Comparison of ENCODE assay signal across 25 cellular contexts in the genomic region with DNA sequence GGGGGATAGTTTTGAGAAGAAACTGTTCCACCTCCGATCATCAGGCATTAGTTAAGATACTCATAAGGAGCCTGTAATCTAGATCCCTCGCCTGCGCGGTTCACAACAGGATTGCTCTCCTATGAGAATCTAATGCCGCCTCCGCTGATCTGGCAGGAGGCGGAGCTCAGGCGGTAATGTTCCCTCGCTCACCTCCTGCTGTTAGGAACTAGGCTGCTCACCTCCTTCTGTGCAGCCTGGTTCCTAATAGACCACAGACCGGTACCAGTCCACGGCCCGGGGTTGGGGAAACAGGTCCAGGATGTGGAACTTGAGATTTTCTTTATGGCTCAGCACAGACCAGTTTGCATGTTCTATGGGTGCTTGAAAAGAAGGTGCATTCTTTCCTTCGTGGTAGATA. TPM values are rescaled to one million over a fixed set of nuclear protein-coding genes. Genes with fewer than 3 reads are reported as not detected.
DNase-seq lines count a peak whose midpoint lies in the region; ATAC-seq, FAIRE-seq and TF ChIP-seq lines count a peak whose summit lies in the region.
"Had no signal": no experiment of that assay in that cellular context is flagged by ENCODE, and none has a peak within 500 bp of the region (broad histone marks: within the 10 kb centered on the region; RNA-seq: fewer than 3 reads in every experiment).

No MANE protein-coding gene starts in this region.

- H3K27ac ChIP-seq in HepG2 (ENCODE audit: extremely low read length, insufficient read depth, low read length) (no peak overlapping the region), right lobe of liver (no peak overlapping the region), spleen (no peak overlapping the region)
- H3K27ac ChIP-seq: BLaER1 treated with 17β-estradiol and CSF1 and Interleukin-3, amounts not matched to agents 10 nM and 100 nM; brain microvascular endothelial cell; coronary artery; transverse colon had no signal

- H3K4me3 ChIP-seq in HepG2 (replicated peaks in 1 of 3; ENCODE audit: insufficient read depth in 1 of 3, low read depth in 2 of 3, low read length in 3 of 3) (no peak overlapping the region), right lobe of liver (no peak overlapping the region), fibroblast of mammary gland (ENCODE audit: control insufficient read depth, low read depth, low read length) (no peak overlapping the region), spleen (no peak overlapping the region)
- H3K4me3 ChIP-seq: BLaER1 treated with 17β-estradiol and CSF1 and Interleukin-3, amounts not matched to agents 10 nM and 100 nM; coronary artery; transverse colon had no signal

- TF ChIP-seq CTCF in HepG2 (CRISPR knock-in tag; IDR thresholded peaks at IDR 0.05) (no peak), right lobe of liver (IDR thresholded peaks at IDR 0.05) (no peak), fibroblast of mammary gland (conservative IDR thresholded peaks at IDR 0.05; ENCODE audit: control insufficient read depth, insufficient read depth, low read depth, low read length) (peak; percentile 3), nephron progenitor cell (IDR thresholded peaks at IDR 0.05) (no peak), spleen (IDR thresholded peaks at IDR 0.05 in 8 of 11, conservative IDR thresholded peaks at IDR 0.05 in 3 of 11) (no peak)

- TF ChIP-seq POLR2A in HepG2 (IDR thresholded peaks at IDR 0.05; ENCODE audit: insufficient read depth in 1 of 2, low read depth in 2 of 2, low read length in 2 of 2) (no peak), right lobe of liver (IDR thresholded peaks at IDR 0.05) (no peak), spleen (IDR thresholded peaks at IDR 0.05) (no peak)

- H3K36me3 Mint-ChIP-seq in nephron progenitor cell (ENCODE audit: low read depth), result no peaks in the 10 kb centered on the region
- H3K36me3 Mint-ChIP-seq: activated naive CD8-positive, alpha-beta T cell treated with anti-CD3 and anti-CD28 coated beads for 36 hours; natural killer cell had no signal

- no peaks in the 10 kb centered on the region for H4K20me1 ChIP-seq in HepG2 (ENCODE audit: insufficient read depth, low read length)
- H4K20me1 ChIP-seq: BLaER1 treated with 17β-estradiol and CSF1 and Interleukin-3, amounts not matched to agents 10 nM and 100 nM had no signal

- no peaks in the 10 kb centered on the region for H3K79me2 ChIP-seq in HepG2 (ENCODE audit: insufficient read depth, low read length)

- ATAC-seq in HepG2 (peak; percentile 88), right lobe of liver (no peak), GM21360 (IDR thresholded peaks at IDR 0.05; ENCODE audit: unreplicated experiment) (no peak), GM21576 (IDR thresholded peaks at IDR 0.05; ENCODE audit: unreplicated experiment) (no peak)
- no peak for ATAC-seq in stimulated activated naive CD8-positive, alpha-beta T cell treated with anti-CD3 and anti-CD28 coated beads, Interleukin-15, Interleukin-2, amounts not matched to agents 100 U/mL and 50 U/mL, for 24 hours
- ATAC-seq: natural killer cell, Right ventricle myocardium inferior had no signal

- POLR2A ChIA-PET in HepG2 (lab: Yijun Ruan, JAX), result interaction anchor here (1.6 kb wide), 1 partner anchor 34 kb away, joined by 6 read pairs; no protein-coding TSS in a partner anchor

- H3K9me3 ChIP-seq in HepG2 (ENCODE audit: low read length) (no peaks in the 10 kb centered on the region), right lobe of liver (no peaks in the 10 kb centered on the region), spleen (no peaks in the 10 kb centered on the region)
- H3K9me3 ChIP-seq: transverse colon had no signal

- H3K4me3 Mint-ChIP-seq in nephron progenitor cell, result no peak overlapping the region
- H3K4me3 Mint-ChIP-seq: activated naive CD8-positive, alpha-beta T cell treated with anti-CD3 and anti-CD28 coated beads for 36 hours; natural killer cell had no signal

- H3K9ac ChIP-seq in HepG2 (ENCODE audit: insufficient read depth, low read depth, low read length), result no peak overlapping the region
- H3K9ac ChIP-seq: BLaER1 treated with 17β-estradiol and CSF1 and Interleukin-3, amounts not matched to agents 10 nM and 100 nM had no signal

- peaks cover 31% of the 10 kb centered on the region for H3K9me3 Mint-ChIP-seq in nephron progenitor cell
- H3K9me3 Mint-ChIP-seq: activated naive CD8-positive, alpha-beta T cell treated with anti-CD3 and anti-CD28 coated beads for 36 hours; natural killer cell had no signal

- H2AFZ ChIP-seq in HepG2 (ENCODE audit: low read length), result no peak overlapping the region

- H3K36me3 ChIP-seq in HepG2 (replicated peaks in 1 of 2; ENCODE audit: control insufficient read depth in 1 of 2, insufficient read depth in 2 of 2, low read length in 2 of 2) (no peaks in the 10 kb centered on the region), right lobe of liver (no peaks in the 10 kb centered on the region), spleen (no peaks in the 10 kb centered on the region)
- H3K36me3 ChIP-seq: BLaER1 treated with 17β-estradiol and CSF1 and Interleukin-3, amounts not matched to agents 10 nM and 100 nM; brain microvascular endothelial cell; transverse colon had no signal

- WGBS in HepG2 (ENCODE audit: low lambda C conversion rate), result 35% methylated on average over 8 of the region's 13 CpGs
- 75% methylated on average over 7 of the region's 13 CpGs for WGBS in right lobe of liver (ENCODE audit: insufficient coverage, low coverage, low lambda C conversion rate, missing lambda C conversion rate)
- 69 to 91% (median 79%) methylated on average over 13 of the region's 13 CpGs for WGBS in spleen, 5 donors

- in situ Hi-C loops in HepG2 (cut with HindIII; ENCODE audit: extremely low pct_ligation_motif_present, low pct_unique_long_range_greater_than_20kb), result loop anchor here (5.0 kb wide), 1 partner anchor 73 kb away; a partner anchor contains a TSS

- CTCF ChIA-PET in HepG2 (lab: Yijun Ruan, JAX; ENCODE audit: low intra/inter-chr PET ratio, low total read pairs), result no interaction called here

- BruUV-seq in HepG2 (replicated peaks; lab: Mats Ljungman, UMichigan), result no TSS peak

- no peak for TF ChIP-seq EP300 in HepG2 (IDR thresholded peaks at IDR 0.05; ENCODE audit: low read depth in 2 of 2, low read length in 2 of 2)
- no peak for TF ChIP-seq EP300 in HepG2 (CRISPR knock-in tag; IDR thresholded peaks at IDR 0.05; ENCODE audit: borderline replicate concordance)

- DNase-seq in HepG2 (ENCODE audit: low spot score), result peak; percentile 5
- DNase-seq in right lobe of liver, result no peak
- DNase-seq in fibroblast of mammary gland (ENCODE audit: low read depth), result peak; percentile 18
- DNase-seq in nephron progenitor cell, result peak; percentile 10
- no peak for DNase-seq in spleen
- DNase-seq in stimulated activated naive CD8-positive, alpha-beta T cell treated with anti-CD3 and anti-CD28 coated beads, Interleukin-15, Interleukin-2, amounts not matched to agents 100 U/mL and 50 U/mL, for 24 hours, result no peak
- DNase-seq: activated CD4-positive, alpha-beta T cell treated with anti-CD3 and anti-CD28 coated beads for 48 hours; activated naive CD8-positive, alpha-beta T cell treated with anti-CD3 and anti-CD28 coated beads for 36 hours; brain microvascular endothelial cell; foreskin melanocyte; natural killer cell; NCI-H1417 treated with DMSO at 0.1 percent for 48 hours; NCI-H526; stimulated activated naive CD4-positive, alpha-beta T cell treated with Interleukin-2 at 50 U/mL for 16 hours; SW 1271; transverse colon had no signal

- no peak for TF ChIP-seq RAD21 in HepG2 (CRISPR knock-in tag; IDR thresholded peaks at IDR 0.05)

- H3K4me1 ChIP-seq in HepG2 (ENCODE audit: insufficient read depth, low read length), result peaks cover 6% of the 10 kb centered on the region; the same call in 1 of the 2 replicates
- H3K4me1 ChIP-seq in right lobe of liver, result no peaks in the 10 kb centered on the region
- no peaks in the 10 kb centered on the region for H3K4me1 ChIP-seq in spleen
- H3K4me1 ChIP-seq: transverse colon had no signal

- peaks cover 21% of the 10 kb centered on the region for H3K27me3 Mint-ChIP-seq in nephron progenitor cell (ENCODE audit: low read depth, poor library complexity)

- no peaks in the 10 kb centered on the region for H3K4me1 Mint-ChIP-seq in nephron progenitor cell

- FAIRE-seq in HepG2 (lab: Jason Lieb, UNC), result no peak
- FAIRE-seq: A204.1, TTC549 had no signal

- intact Hi-C loops in HepG2 (cut with micrococcal nuclease; ENCODE audit: unreplicated experiment) (loop anchor here (10.0 kb wide), 1 partner anchor 315 kb away; no protein-coding TSS in a partner anchor), right lobe of liver (cut with DNase I) (loop anchor here in 1 of 2 donors (10.0 kb wide), 1 partner anchor 165 kb away; no protein-coding TSS in a partner anchor), spleen (cut with DNase I; ENCODE audit: low total_unique reads) (no loop called here)

- no peak overlapping the region for H3K4me2 ChIP-seq in HepG2 (ENCODE audit: low read depth, low read length)
- H3K4me2 ChIP-seq: BLaER1 treated with 17β-estradiol and CSF1 and Interleukin-3, amounts not matched to agents 10 nM and 100 nM had no signal

- H3K27ac Mint-ChIP-seq in nephron progenitor cell, result no peak overlapping the region
- H3K27ac Mint-ChIP-seq: activated naive CD8-positive, alpha-beta T cell treated with anti-CD3 and anti-CD28 coated beads for 36 hours; natural killer cell had no signal

- H3K27me3 ChIP-seq in HepG2 (ENCODE audit: control insufficient read depth in 1 of 2, insufficient read depth in 2 of 2, low read length in 2 of 2) (peaks cover 0 to under 1% of the 10 kb centered on the region in 2 experiments; a peak in 1 of 5 replicates), right lobe of liver (peaks cover 0 to 9% of the 10 kb centered on the region in 2 donors), spleen (replicated peaks in 1 of 7) (peaks cover 0 to 39% (median 0%) of the 10 kb centered on the region in 7 donors)
- H3K27me3 ChIP-seq: BLaER1 treated with 17β-estradiol and CSF1 and Interleukin-3, amounts not matched to agents 10 nM and 100 nM; brain microvascular endothelial cell had no signal

RNA-seq across cellular contexts. Expression of a gene that starts 27.2 kb away (rescaled TPM):
- total RNA-seq in HepG2 (2016; rRNA removed; fragmentation: Illumina TruSeq; extraction: Trizol) (41.9 and 62.0 TPM in 2 replicates), right lobe of liver (under 1 TPM in 4 of 6 experiments, not detected in 2; 0.49 to 0.95 (median 0.76) TPM), spleen (1 to 10 TPM in 2 of 7 donors, under 1 TPM in 2, not detected in 3; 0.77 to 1.3 (median 1.0) TPM)
- total RNA-seq in HepG2 (2016; cell fraction: cytosol; rRNA removed; fragmentation: Illumina TruSeq; extraction: Trizol; ENCODE audit: low read depth), result 39.6 and 40.5 TPM in 2 replicates
- 44.1 and 62.5 TPM in 2 replicates for total RNA-seq in HepG2 (2016; cell fraction: insoluble cytoplasmic fraction; rRNA removed; fragmentation: Illumina TruSeq; extraction: Trizol)
- total RNA-seq in HepG2 (2016; cell fraction: membrane; rRNA removed; fragmentation: Illumina TruSeq; extraction: Trizol), result 34.8 and 38.7 TPM in 2 replicates
- 51.9 and 55.6 TPM in 2 replicates for total RNA-seq in HepG2 (2016; cell fraction: nucleus; rRNA removed; fragmentation: Illumina TruSeq; extraction: Trizol)
- polyA plus RNA-seq in HepG2 (2011; rRNA removed) (43.6 and 46.5 TPM in 2 replicates), spleen (1 to 10 TPM; 1.4 to 1.9 (median 1.5) TPM)
- polyA plus RNA-seq in HepG2 (2011; cell fraction: cytosol; rRNA removed), result 35.5 and 35.6 TPM in 2 replicates
- 32.7 and 33.7 TPM in 2 replicates for polyA plus RNA-seq in HepG2 (2011; cell fraction: nucleus; rRNA removed)
- 27.9 and 41.5 TPM in 2 replicates for polyA plus RNA-seq in HepG2 (2012)
- 38.5 and 45.0 TPM in 2 replicates for polyA plus RNA-seq in HepG2 (2016; cell fraction: cytosol; fragmentation: Illumina TruSeq; extraction: Trizol; ENCODE audit: low read depth)
- polyA plus RNA-seq in HepG2 (2016; cell fraction: insoluble cytoplasmic fraction; fragmentation: Illumina TruSeq; extraction: Trizol; ENCODE audit: low read depth), result 40.2 and 42.4 TPM in 2 replicates
- 30.8 and 35.2 TPM in 2 replicates for polyA plus RNA-seq in HepG2 (2016; cell fraction: membrane; fragmentation: Illumina TruSeq; extraction: Trizol; ENCODE audit: low read depth)
- 91.4 and 98.1 TPM in 2 replicates for polyA plus RNA-seq in HepG2 (2016; cell fraction: nucleus; fragmentation: Illumina TruSeq; extraction: Trizol; ENCODE audit: insufficient read depth, low read depth)
- polyA minus RNA-seq in HepG2 (2011; rRNA and poly(A)+ RNA removed; ENCODE audit: low replicate concordance), result 36.1 TPM in 1 of 2 replicates, not detected in the other
- 9.9 and 12.2 TPM in 2 replicates for polyA minus RNA-seq in HepG2 (2011; cell fraction: cytosol; rRNA and poly(A)+ RNA removed)
- polyA minus RNA-seq in HepG2 (2011; cell fraction: nucleus; rRNA and poly(A)+ RNA removed), result 15.6 and 18.9 TPM in 2 replicates
- total RNA-seq: activated naive CD8-positive, alpha-beta T cell treated with anti-CD3 and anti-CD28 coated beads for 36 hours; G401; Right ventricle myocardium inferior; skeletal muscle tissue had no signal

Comparison
In these comparisons a context has a peak if more than half of its experiments do, and no peak if none do; other contexts are left out.
1. DNase-seq: peak in HepG2 (single experiment), fibroblast of mammary gland (single experiment) and nephron progenitor cell (single experiment); none in right lobe of liver (0 of 3), spleen (single experiment) and stimulated activated naive CD8-positive, alpha-beta T cell treated with anti-CD3 and anti-CD28 coated beads, Interleukin-15, Interleukin-2, amounts not matched to agents 100 U/mL and 50 U/mL, for 24 hours (single experiment).
2. RNA of a gene that starts 27.2 kb away (total RNA-seq): 34.8 to 62.5 TPM in HepG2; 0.77 to 1.3 TPM in spleen and 0.49 to 0.95 TPM in right lobe of liver; every median in the first group is over 10 times any median in the second.